Comparison of ENCODE assay signal across 2 cellular contexts in genomic region chr1:38185913-38186312, GRCh38.
TF ChIP-seq lines count a peak whose summit lies in the region.

No MANE protein-coding gene starts in this region.

TF ChIP-seq in HepG2, 621 proteins besides CTCF, POLR2A, EP300 and RAD21:
- TF ChIP-seq, protein P1, sequence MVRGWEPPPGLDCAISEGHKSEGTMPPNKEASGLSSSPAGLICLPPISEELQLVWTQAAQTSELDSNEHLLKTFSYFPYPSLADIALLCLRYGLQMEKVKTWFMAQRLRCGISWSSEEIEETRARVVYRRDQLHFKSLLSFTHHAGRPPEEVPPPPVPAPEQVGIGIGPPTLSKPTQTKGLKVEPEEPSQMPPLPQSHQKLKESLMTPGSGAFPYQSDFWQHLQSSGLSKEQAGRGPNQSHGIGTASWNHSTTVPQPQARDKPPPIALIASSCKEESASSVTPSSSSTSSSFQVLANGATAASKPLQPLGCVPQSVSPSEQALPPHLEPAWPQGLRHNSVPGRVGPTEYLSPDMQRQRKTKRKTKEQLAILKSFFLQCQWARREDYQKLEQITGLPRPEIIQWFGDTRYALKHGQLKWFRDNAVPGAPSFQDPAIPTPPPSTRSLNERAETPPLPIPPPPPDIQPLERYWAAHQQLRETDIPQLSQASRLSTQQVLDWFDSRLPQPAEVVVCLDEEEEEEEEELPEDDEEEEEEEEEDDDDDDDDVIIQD (CRISPR knock-in tag; IDR thresholded peaks at IDR 0.05; ENCODE audit: low read depth) = no peak
- TF ChIP-seq LCORL (IDR thresholded peaks at IDR 0.05) = peak; percentile 85
- TF ChIP-seq LCORL (CRISPR knock-in tag; IDR thresholded peaks at IDR 0.05) = no peak

TF ChIP-seq in H1, 55 proteins besides CTCF, POLR2A, EP300 and RAD21 (continued from another document):
- TF ChIP-seq CHD1 (IDR thresholded peaks at IDR 0.05; ENCODE audit: low read depth, low read length) = no peak
- TF ChIP-seq GTF2F1 (IDR thresholded peaks at IDR 0.05; ENCODE audit: borderline replicate concordance, low read depth, low read length) = no peak
- no peak for TF ChIP-seq TEAD4 (IDR thresholded peaks at IDR 0.05; ENCODE audit: low read depth, low read length)
- TF ChIP-seq RNF2 (IDR thresholded peaks at IDR 0.05; ENCODE audit: borderline replicate concordance, low read depth, low read length, missing control alignments, poor library complexity, severe bottlenecking) = no peak
- TF ChIP-seq BACH1 (IDR thresholded peaks at IDR 0.05; ENCODE audit: low read length) = no peak
- no peak for TF ChIP-seq MAFK (IDR thresholded peaks at IDR 0.05; ENCODE audit: low read depth, low read length)
- TF ChIP-seq SP2 (IDR thresholded peaks at IDR 0.05; ENCODE audit: low read length) = no peak
- no peak for TF ChIP-seq SRF (IDR thresholded peaks at IDR 0.05; ENCODE audit: low read depth, low read length)
- TF ChIP-seq PHF8 (conservative IDR thresholded peaks at IDR 0.05; ENCODE audit: low read depth, low read length) = no peak
- no peak for TF ChIP-seq POU5F1 (IDR thresholded peaks at IDR 0.05; ENCODE audit: low read depth, low read length)
- no peak for TF ChIP-seq BRCA1 (IDR thresholded peaks at IDR 0.05; ENCODE audit: low read depth, low read length)
- TF ChIP-seq SUZ12 (IDR thresholded peaks at IDR 0.05; ENCODE audit: low read length) = no peak
- no peak for TF ChIP-seq JUND (IDR thresholded peaks at IDR 0.05; ENCODE audit: low read length)
- TF ChIP-seq ASH2L (IDR thresholded peaks at IDR 0.05; ENCODE audit: low read length) = no peak
